ENCODE assay signal across 14 cellular contexts in the genomic region with DNA sequence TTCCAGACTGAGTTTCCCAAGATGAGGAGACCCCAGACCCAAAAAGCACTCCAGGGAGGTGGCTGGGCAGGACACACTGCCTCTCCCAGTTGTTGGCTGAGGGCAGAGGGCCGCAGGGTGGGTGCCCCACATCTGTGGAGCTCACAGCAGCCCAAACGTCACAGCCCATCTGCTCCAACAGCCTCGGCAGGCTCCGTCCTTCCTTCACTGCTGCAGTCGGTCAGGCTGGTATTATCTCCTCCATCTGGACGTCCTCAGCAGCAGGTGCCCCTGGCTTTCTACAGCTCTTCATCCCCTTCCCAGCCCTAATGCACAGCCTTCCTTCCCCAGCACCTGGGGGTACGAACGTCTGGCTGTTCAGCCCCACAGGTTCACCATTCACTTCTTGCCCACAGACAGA.
"Had no signal": no experiment of that assay in that cellular context is flagged by ENCODE, and none has a peak within 500 bp of the region (broad histone marks: within the 10 kb centered on the region; RNA-seq: fewer than 3 reads in every experiment).

No MANE protein-coding gene starts in this region.

- ATAC-seq: natural killer cell had no signal

- H3K27me3 ChIP-seq: ascending aorta, hepatocyte, vagina had no signal

- H3K27ac ChIP-seq: ascending aorta, hepatocyte, transverse colon, vagina had no signal

- H3K36me3 ChIP-seq: ascending aorta, transverse colon, vagina had no signal

- H3K4me1 ChIP-seq: ascending aorta, transverse colon had no signal

- H3K27ac Mint-ChIP-seq: activated CD4-positive, alpha-beta T cell treated with anti-CD3 and anti-CD28 coated beads, Interleukin-2, amount 10 ng/mL, durations not matched to agents 7 days and 5 days; activated T-helper 1 cell treated with anti-CD3 and anti-CD28 coated beads, Interleukin-12 subunit alpha, Interleukin-12 subunit beta, Interleukin-2, Interleukin-4 antibody, amounts not matched to agents 30 ng/mL and 10 ng/mL and 1 ng/mL, durations not matched to agents 14 hours and 24 hours and 36 hours; natural killer cell had no signal

- H3K4me3 Mint-ChIP-seq: activated CD4-positive, alpha-beta T cell treated with anti-CD3 and anti-CD28 coated beads, Interleukin-2, amount 10 ng/mL, durations not matched to agents 7 days and 5 days; activated T-helper 1 cell treated with anti-CD3 and anti-CD28 coated beads, Interleukin-12 subunit alpha, Interleukin-12 subunit beta, Interleukin-2, Interleukin-4 antibody, amounts not matched to agents 30 ng/mL and 10 ng/mL and 1 ng/mL, durations not matched to agents 14 hours and 24 hours and 36 hours; natural killer cell had no signal

- H3K4me2 ChIP-seq: hepatocyte had no signal

- DNase-seq: activated CD4-positive, alpha-beta T cell treated with anti-CD3 and anti-CD28 coated beads, Interleukin-2, amount 10 ng/mL, durations not matched to agents 7 days and 5 days; activated CD4-positive, CD25-positive, alpha-beta regulatory T cell; activated CD8-positive, alpha-beta memory T cell treated with anti-CD3 and anti-CD28 coated beads for 24 hours; left ventricle myocardium superior; natural killer cell; occipital lobe; stimulated activated CD4-positive, alpha-beta T cell treated with anti-CD3 and anti-CD28 coated beads, Interleukin-2, amount 100 ng/mL, for 48 hours; stimulated activated naive CD4-positive, alpha-beta T cell; transverse colon had no signal

- H3K36me3 Mint-ChIP-seq: memory B cell, natural killer cell had no signal

- H3K4me3 ChIP-seq: ascending aorta, hepatocyte, transverse colon, vagina had no signal

- H3K9me3 ChIP-seq: ascending aorta, transverse colon, vagina had no signal

- H3K9me3 Mint-ChIP-seq: activated CD4-positive, alpha-beta T cell treated with anti-CD3 and anti-CD28 coated beads, Interleukin-2, amount 10 ng/mL, durations not matched to agents 7 days and 5 days; activated T-helper 1 cell treated with anti-CD3 and anti-CD28 coated beads, Interleukin-12 subunit alpha, Interleukin-12 subunit beta, Interleukin-2, Interleukin-4 antibody, amounts not matched to agents 30 ng/mL and 10 ng/mL and 1 ng/mL, durations not matched to agents 14 hours and 24 hours and 36 hours; memory B cell; natural killer cell had no signal

- H3K27me3 Mint-ChIP-seq: memory B cell had no signal
